ENCODE assay signal across 1 cellular context in genomic region chr7:26208040-26208439, GRCh38.
TF ChIP-seq lines count a peak whose summit lies in the region.

No MANE protein-coding gene starts in this region.

TF ChIP-seq in HepG2, 621 proteins besides CTCF, POLR2A, EP300 and RAD21:
- TF ChIP-seq MED1 (CRISPR knock-in tag; IDR thresholded peaks at IDR 0.05), result no peak
- TF ChIP-seq ZFP1 (CRISPR knock-in tag; IDR thresholded peaks at IDR 0.05), result no peak
- no peak for TF ChIP-seq KLF12 (CRISPR knock-in tag; IDR thresholded peaks at IDR 0.05; ENCODE audit: borderline replicate concordance)
- TF ChIP-seq CBFB (CRISPR knock-in tag; IDR thresholded peaks at IDR 0.05), result no peak
- TF ChIP-seq ZNF800 (CRISPR knock-in tag; IDR thresholded peaks at IDR 0.05), result no peak
- no peak for TF ChIP-seq IKZF1 (IDR thresholded peaks at IDR 0.05)
- no peak for TF ChIP-seq ZFP36L1 (CRISPR knock-in tag; IDR thresholded peaks at IDR 0.05)
- no peak for TF ChIP-seq HDAC1 (CRISPR knock-in tag; IDR thresholded peaks at IDR 0.05)
- no peak for TF ChIP-seq MBD4 (IDR thresholded peaks at IDR 0.05; ENCODE audit: borderline replicate concordance, low read length)
- TF ChIP-seq HBP1 (CRISPR knock-in tag; IDR thresholded peaks at IDR 0.05; ENCODE audit: low read depth), result no peak
